3 cellular contexts compared by ENCODE assay signal in genomic region chr1:175102166-175102565, GRCh38. TPM values are rescaled to one million over a fixed set of nuclear protein-coding genes. Genes with fewer than 3 reads are reported as not detected.
"Had no signal": no experiment of that assay in that cellular context is flagged by ENCODE, and none has a peak within 500 bp of the region (broad histone marks: within the 10 kb centered on the region; RNA-seq: fewer than 3 reads in every experiment).

No MANE protein-coding gene starts in this region.

RNA-seq across cellular contexts. Expression of gene TNN, which starts 34.5 kb away (rescaled TPM):
- total RNA-seq: GM23248, H4, HFFc6 had no signal
- polyA plus RNA-seq: GM23248 had no signal
